11 cellular contexts compared by ENCODE assay signal in genomic region chr13:113856716-113857065, GRCh38. TPM values are rescaled to one million over a fixed set of nuclear protein-coding genes. Genes with fewer than 3 reads are reported as not detected.
DNase-seq lines count a peak whose midpoint lies in the region; ATAC-seq and TF ChIP-seq lines count a peak whose summit lies in the region.
"Had no signal": no experiment of that assay in that cellular context is flagged by ENCODE, and none has a peak within 500 bp of the region (broad histone marks: within the 10 kb centered on the region; RNA-seq: fewer than 3 reads in every experiment).

No MANE protein-coding gene starts in this region.

- DNase-seq in MG63 (peak; percentile 58), choroid plexus epithelial cell (ENCODE audit: low read depth) (peak; percentile 57), left colon (peak; percentile 60 to 64), transverse colon (peak; percentile 55), DMS53 treated with DMSO at 0.1 percent for 48 hours (lab: John Stamatoyannopoulos, UW; ENCODE audit: unreplicated experiment) (no peak)
- DNase-seq: activated naive CD8-positive, alpha-beta T cell treated with anti-CD3 and anti-CD28 coated beads, Interleukin-2, amount 10 ng/mL, durations not matched to agents 7 days and 5 days; NCI-H187 treated with DMSO at 0.1 percent for 48 hours; stimulated activated naive CD8-positive, alpha-beta T cell treated with anti-CD3 and anti-CD28 coated beads, Interleukin-15, amount 100 ng/mL, for 72 hours had no signal

- peak overlapping the region; percentile 56 to 95 (median 64) for H3K27ac ChIP-seq in transverse colon

- 54% methylated on average over 9 of the region's 9 CpGs; no CpG with 5 or more reads in 1 of the 2 donors for WGBS in transverse colon (ENCODE audit: low coverage in 1 of 2), 2 donors

- TF ChIP-seq EP300 in transverse colon (IDR thresholded peaks at IDR 0.05; ENCODE audit: low read depth): no peak

- H3K27me3 ChIP-seq in MG63 (no peaks in the 10 kb centered on the region), transverse colon (no peaks in the 10 kb centered on the region)

- peaks cover 54 to 92% (median 78%) of the 10 kb centered on the region in 4 donors for H3K4me1 ChIP-seq in transverse colon

- TF ChIP-seq POLR2A in transverse colon (IDR thresholded peaks at IDR 0.05): no peak

- intact Hi-C loops in left colon (cut with DNase I, micrococcal nuclease): no loop called here
- intact Hi-C loops in transverse colon (cut with DNase I; ENCODE audit: low total_unique reads): no loop called here

- H3K36me3 ChIP-seq in MG63 (peaks cover 88% of the 10 kb centered on the region), transverse colon (no peaks in the 10 kb centered on the region)

- TF ChIP-seq CTCF in choroid plexus epithelial cell (conservative IDR thresholded peaks at IDR 0.05; ENCODE audit: low read depth, low read length): no peak
- TF ChIP-seq CTCF in transverse colon (IDR thresholded peaks at IDR 0.05): no peak

- peak; percentile 23 for ATAC-seq in left colon
- no peak for ATAC-seq in GM21515 (IDR thresholded peaks at IDR 0.05; ENCODE audit: unreplicated experiment)
- no peak for ATAC-seq in GM21717 (IDR thresholded peaks at IDR 0.05; ENCODE audit: unreplicated experiment)
- ATAC-seq: esophagus mucosa; stimulated activated naive CD8-positive, alpha-beta T cell treated with anti-CD3 and anti-CD28 coated beads, Interleukin-15, amount 100 ng/mL, for 72 hours had no signal

- H3K4me3 ChIP-seq in MG63 (no peak overlapping the region), choroid plexus epithelial cell (ENCODE audit: low read depth, low read length) (no peak overlapping the region), transverse colon (no peak overlapping the region)

- H3K9me3 ChIP-seq in MG63 (no peaks in the 10 kb centered on the region), transverse colon (no peaks in the 10 kb centered on the region)

- in situ Hi-C loops in transverse colon (cut with MboI; ENCODE audit: low pct_ligation_motif_present in 1 of 4, low pct_unique_long_range_greater_than_20kb in 1 of 4, low sequenced_read_pairs in 3 of 4): no loop called here

RNA-seq across cellular contexts. Expression of gene GAS6, which starts 7.2 kb away (rescaled TPM):
- total RNA-seq in MG63 (2014; rRNA removed; shearing (Covaris generic); ENCODE audit: low replicate concordance): 332 and 394 TPM in 2 replicates
- 100 to 1,000 TPM; 125 to 185 TPM for total RNA-seq in left colon
- total RNA-seq in transverse colon: 100 to 1,000 TPM; 152 to 284 (median 169) TPM
